In the genomic region with DNA sequence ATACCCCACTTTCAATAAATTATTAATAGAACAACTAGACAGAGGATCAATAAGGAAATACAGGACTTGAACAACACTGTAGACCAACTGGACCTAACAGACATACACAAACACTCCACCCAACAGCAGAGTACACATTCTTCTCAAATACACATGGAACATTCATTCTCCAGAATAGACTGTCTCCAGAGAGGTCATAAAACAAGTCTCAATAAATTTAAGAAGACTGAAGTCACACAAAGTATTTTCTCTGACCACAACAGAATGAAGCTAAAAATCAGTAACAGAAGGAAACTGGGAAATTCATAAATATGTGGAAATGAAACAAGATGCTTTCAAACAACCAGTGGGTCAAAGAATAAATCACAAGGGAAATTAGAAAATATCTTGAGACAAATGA, we compare ENCODE assay signal across 24 cellular contexts.
DNase-seq lines count a peak whose midpoint lies in the region; ATAC-seq and TF ChIP-seq lines count a peak whose summit lies in the region.
"Had no signal": no experiment of that assay in that cellular context is flagged by ENCODE, and none has a peak within 500 bp of the region (broad histone marks: within the 10 kb centered on the region; RNA-seq: fewer than 3 reads in every experiment).

No MANE protein-coding gene starts in this region.

- no peaks in the 10 kb centered on the region for H3K27me3 Mint-ChIP-seq in natural killer cell (ENCODE audit: low read depth in 2 of 2)
- H3K27me3 Mint-ChIP-seq in natural killer cell treated with Interleukin-12 subunit alpha and Interleukin-12 subunit beta and Interleukin-15 and Interleukin-18, amount 100 ng/mL, for 72 hours = no peaks in the 10 kb centered on the region
- H3K27me3 Mint-ChIP-seq in osteocyte (ENCODE audit: unreplicated experiment) = no peaks in the 10 kb centered on the region
- H3K27me3 Mint-ChIP-seq: activated naive CD4-positive, alpha-beta T cell treated with anti-CD3 and anti-CD28 coated beads, Interleukin-2, amount 50 U/mL, for 24 hours; stimulated activated naive B cell treated with anti-CD40 and anti-IgM and Interleukin-4, amounts not matched to agents 10 μg/mL and 1 μg/mL and 100 μg/mL, for 72 hours; T-cell had no signal

- no peak for TF ChIP-seq POLR2A in vagina (IDR thresholded peaks at IDR 0.05)

- H3K4me3 Mint-ChIP-seq in natural killer cell = no peak overlapping the region
- no peak overlapping the region for H3K4me3 Mint-ChIP-seq in natural killer cell treated with Interleukin-12 subunit alpha and Interleukin-12 subunit beta and Interleukin-15 and Interleukin-18, amount 100 ng/mL, for 72 hours
- H3K4me3 Mint-ChIP-seq in osteocyte (ENCODE audit: unreplicated experiment) = peak overlapping the region; percentile 28
- H3K4me3 Mint-ChIP-seq: activated naive CD4-positive, alpha-beta T cell treated with anti-CD3 and anti-CD28 coated beads, Interleukin-2, amount 50 U/mL, for 24 hours; CD8-positive, alpha-beta T cell; immature natural killer cell; stimulated activated naive B cell treated with anti-CD40 and anti-IgM and Interleukin-4, amounts not matched to agents 10 μg/mL and 1 μg/mL and 100 μg/mL, for 72 hours; T-cell had no signal

- intact Hi-C loops in natural killer cell (cut with micrococcal nuclease) (no loop called here), vagina (cut with DNase I) (no loop called here), heart right ventricle (cut with DNase I) (no loop called here)

- no peak for ATAC-seq in natural killer cell
- no peak for ATAC-seq in natural killer cell treated with Interleukin-12 subunit alpha and Interleukin-12 subunit beta and Interleukin-15 and Interleukin-18, amount 100 ng/mL, for 72 hours
- ATAC-seq in heart right ventricle = no peak
- ATAC-seq in HG03521 (IDR thresholded peaks at IDR 0.05; ENCODE audit: unreplicated experiment) = no peak
- ATAC-seq: CD8-positive, alpha-beta T cell; K562; stimulated activated naive B cell treated with anti-CD40 and anti-IgM and Interleukin-4, amounts not matched to agents 10 μg/mL and 1 μg/mL and 100 μg/mL, for 72 hours; T-cell; upper lobe of right lung had no signal

- H3K36me3 Mint-ChIP-seq in natural killer cell = no peaks in the 10 kb centered on the region
- H3K36me3 Mint-ChIP-seq in natural killer cell treated with Interleukin-12 subunit alpha and Interleukin-12 subunit beta and Interleukin-15 and Interleukin-18, amount 100 ng/mL, for 72 hours = peaks cover 7% of the 10 kb centered on the region
- peaks cover 36% of the 10 kb centered on the region for H3K36me3 Mint-ChIP-seq in osteocyte (ENCODE audit: unreplicated experiment)

- peaks cover 0 to 4% of the 10 kb centered on the region in 2 donors for H3K4me1 Mint-ChIP-seq in natural killer cell
- peaks cover 3 to 5% of the 10 kb centered on the region in 2 donors for H3K4me1 Mint-ChIP-seq in natural killer cell treated with Interleukin-12 subunit alpha and Interleukin-12 subunit beta and Interleukin-15 and Interleukin-18, amount 100 ng/mL, for 72 hours (ENCODE audit: low read depth in 2 of 2)
- H3K4me1 Mint-ChIP-seq in osteocyte (ENCODE audit: unreplicated experiment) = peaks cover 62% of the 10 kb centered on the region

- TF ChIP-seq CTCF in natural killer cell (IDR thresholded peaks at IDR 0.05) (no peak), fibroblast of mammary gland (conservative IDR thresholded peaks at IDR 0.05; ENCODE audit: control insufficient read depth, insufficient read depth, low read depth, low read length) (no peak), osteocyte (IDR thresholded peaks at IDR 0.05) (no peak), vagina (IDR thresholded peaks at IDR 0.05) (no peak), heart right ventricle (IDR thresholded peaks at IDR 0.05) (no peak)

- H3K4me1 ChIP-seq in vagina (peaks cover 9% of the 10 kb centered on the region), heart right ventricle (peaks cover 0 to 33% (median 5%) of the 10 kb centered on the region in 9 donors)

- H3K27ac ChIP-seq in vagina (peak overlapping the region; percentile 53), heart right ventricle (peak overlapping the region in 1 of 10 donors; percentile 20)
- H3K27ac ChIP-seq: brain microvascular endothelial cell, upper lobe of right lung had no signal

- H3K27ac Mint-ChIP-seq in natural killer cell (peak overlapping the region; percentile 24 to 42), osteocyte (ENCODE audit: unreplicated experiment) (peak overlapping the region; percentile 78)
- no peak overlapping the region for H3K27ac Mint-ChIP-seq in natural killer cell treated with Interleukin-12 subunit alpha and Interleukin-12 subunit beta and Interleukin-15 and Interleukin-18, amount 100 ng/mL, for 72 hours
- H3K27ac Mint-ChIP-seq: stimulated activated naive B cell treated with anti-CD40 and anti-IgM and Interleukin-4, amounts not matched to agents 10 μg/mL and 1 μg/mL and 100 μg/mL, for 72 hours had no signal

- no peaks in the 10 kb centered on the region for H3K9me3 Mint-ChIP-seq in natural killer cell
- H3K9me3 Mint-ChIP-seq in natural killer cell treated with Interleukin-12 subunit alpha and Interleukin-12 subunit beta and Interleukin-15 and Interleukin-18, amount 100 ng/mL, for 72 hours = no peaks in the 10 kb centered on the region
- H3K9me3 Mint-ChIP-seq in osteocyte (ENCODE audit: unreplicated experiment) = no peaks in the 10 kb centered on the region
- H3K9me3 Mint-ChIP-seq: activated naive CD4-positive, alpha-beta T cell treated with anti-CD3 and anti-CD28 coated beads, Interleukin-2, amount 50 U/mL, for 24 hours; CD8-positive, alpha-beta T cell; immature natural killer cell; stimulated activated naive B cell treated with anti-CD40 and anti-IgM and Interleukin-4, amounts not matched to agents 10 μg/mL and 1 μg/mL and 100 μg/mL, for 72 hours; T-cell had no signal

- H3K9me3 ChIP-seq in vagina (no peaks in the 10 kb centered on the region), heart right ventricle (no peaks in the 10 kb centered on the region)
- H3K9me3 ChIP-seq: upper lobe of right lung had no signal

- DNase-seq in natural killer cell = no peak
- no peak for DNase-seq in natural killer cell treated with Interleukin-12 subunit alpha and Interleukin-12 subunit beta and Interleukin-15 and Interleukin-18, amount 100 ng/mL, for 72 hours (ENCODE audit: low spot score)
- DNase-seq in fibroblast of mammary gland (ENCODE audit: low read depth) = peak; percentile 27
- DNase-seq in osteocyte (ENCODE audit: extremely low spot score, unreplicated experiment) = no peak
- DNase-seq in vagina (ENCODE audit: extremely low spot score in 2 of 2) = no peak
- no peak for DNase-seq in NCI-H524 treated with DMSO at 0.1 percent for 48 hours (lab: John Stamatoyannopoulos, UW)
- DNase-seq in heart right ventricle = no peak
- DNase-seq: ACHN; activated CD4-positive, alpha-beta T cell treated with anti-CD3 and anti-CD28 coated beads, Interleukin-2, amount 50 U/mL, for 1 hour; brain microvascular endothelial cell; CD8-positive, alpha-beta T cell; dermis blood vessel endothelial cell; DND-41; glutamatergic neuron; immature natural killer cell; MV-4-11; NCI-H2029; NCI-H524; stimulated activated naive B cell treated with anti-CD40 and anti-IgM and Interleukin-4, amounts not matched to agents 10 μg/mL and 1 μg/mL and 100 μg/mL, for 72 hours; T-cell; upper lobe of right lung had no signal

- no peak overlapping the region for H3K4me3 ChIP-seq in fibroblast of mammary gland (ENCODE audit: control insufficient read depth, low read depth, low read length)
- H3K4me3 ChIP-seq in vagina = no peak overlapping the region
- no peak overlapping the region for H3K4me3 ChIP-seq in heart right ventricle
- H3K4me3 ChIP-seq: K562, upper lobe of right lung had no signal

- H3K36me3 ChIP-seq in vagina = peaks cover 0 to 23% of the 10 kb centered on the region in 2 donors
- H3K36me3 ChIP-seq in heart right ventricle = peaks cover 0 to 42% (median 17%) of the 10 kb centered on the region in 9 donors

- no peaks in the 10 kb centered on the region for H3K27me3 ChIP-seq in vagina
- H3K27me3 ChIP-seq in heart right ventricle = no peaks in the 10 kb centered on the region
- H3K27me3 ChIP-seq: brain microvascular endothelial cell, upper lobe of right lung had no signal

Comparison
In these comparisons a context has a peak if more than half of its experiments do, and no peak if none do; other contexts are left out.
1. H3K27ac Mint-ChIP-seq: peak in natural killer cell (2 of 2) and osteocyte (single experiment); none in natural killer cell treated with Interleukin-12 subunit alpha and Interleukin-12 subunit beta and Interleukin-15 and Interleukin-18, amount 100 ng/mL, for 72 hours (0 of 2).